Comparison of ENCODE assay signal across 8 cellular contexts in genomic region chr19:58150328-58150921, GRCh38.
A peak's percentile ranks its signal among the peaks of the same experiment; 100 is the strongest.
DNase-seq lines count a peak whose midpoint lies in the region; ATAC-seq and FAIRE-seq lines count a peak whose summit lies in the region.

TSS of gene ZNF329 (minus strand) at chr19:58150789. CDS start at chr19:58129503, 21,286 bp downstream.

- H3K4me1 Mint-ChIP-seq in effector memory CD8-positive, alpha-beta T cell (ENCODE audit: low read depth in 2 of 2), result peaks cover 12 to 16% of the 10 kb centered on the region in 2 donors
- peaks cover 10% of the 10 kb centered on the region for H3K4me1 Mint-ChIP-seq in memory B cell

- peak within 1 kb of the TSS; percentile 82 to 88 for H3K4me3 Mint-ChIP-seq in effector memory CD8-positive, alpha-beta T cell
- H3K4me3 Mint-ChIP-seq in memory B cell, result peak within 1 kb of the TSS; percentile 87

- peak; percentile 71 for FAIRE-seq in A204.1 (lab: Jason Lieb, UNC)

- peak; percentile 85 for DNase-seq in NCI-H774 (lab: John Stamatoyannopoulos, UW)
- peak; percentile 82 to 90 for DNase-seq in activated CD8-positive, alpha-beta memory T cell treated with anti-CD3 and anti-CD28 coated beads for 4 hours (ENCODE audit: low read depth in 2 of 2)
- peak; percentile 90 to 94 (median 92) for DNase-seq in effector memory CD8-positive, alpha-beta T cell
- DNase-seq in memory B cell (ENCODE audit: low spot score in 2 of 2), result peak; percentile 94 to 96
- DNase-seq in stimulated activated CD4-positive, alpha-beta T cell treated with anti-CD3 and anti-CD28 coated beads, TNF-alpha, amount 100 ng/mL, for 48 hours (ENCODE audit: low read depth in 3 of 3), result peak; percentile 83 to 89 (median 84)

- peaks cover 17% of the 10 kb centered on the region for H3K36me3 Mint-ChIP-seq in effector memory CD8-positive, alpha-beta T cell (ENCODE audit: insufficient read depth)
- H3K36me3 Mint-ChIP-seq in memory B cell, result peaks cover 10% of the 10 kb centered on the region

- peak; percentile 67 for ATAC-seq in GM18868 (IDR thresholded peaks at IDR 0.05; ENCODE audit: unreplicated experiment)
- peak; percentile 74 for ATAC-seq in HG03432 (IDR thresholded peaks at IDR 0.05; ENCODE audit: unreplicated experiment)
- ATAC-seq in effector memory CD8-positive, alpha-beta T cell (replicated peaks), result peak; percentile 62
- peak; percentile 67 for ATAC-seq in memory B cell (ENCODE audit: low read depth)

- no peaks in the 10 kb centered on the region for H3K9me3 Mint-ChIP-seq in effector memory CD8-positive, alpha-beta T cell
- H3K9me3 Mint-ChIP-seq in memory B cell, result peaks cover 3% of the 10 kb centered on the region

- peak within 1 kb of the TSS; percentile 83 to 88 for H3K27ac Mint-ChIP-seq in effector memory CD8-positive, alpha-beta T cell
- H3K27ac Mint-ChIP-seq in memory B cell, result peak within 1 kb of the TSS; percentile 94

- H3K27me3 Mint-ChIP-seq in effector memory CD8-positive, alpha-beta T cell, result no peaks in the 10 kb centered on the region
- no peaks in the 10 kb centered on the region for H3K27me3 Mint-ChIP-seq in memory B cell

Comparison
In these comparisons a context has a peak if more than half of its experiments do, and no peak if none do; other contexts are left out.
1. Peak in every context shown above with its lines: DNase-seq and ATAC-seq.